1 cellular context compared by ENCODE assay signal in genomic region chr5:75668348-75668895, GRCh38.
TF ChIP-seq lines count a peak whose summit lies in the region.

No MANE protein-coding gene starts in this region.

TF ChIP-seq in HepG2, 621 proteins besides CTCF, POLR2A, EP300 and RAD21 (continued from another document):
- TF ChIP-seq ZNF232 (CRISPR knock-in tag; IDR thresholded peaks at IDR 0.05; ENCODE audit: borderline replicate concordance) (no peak), RERE (CRISPR knock-in tag; IDR thresholded peaks at IDR 0.05; ENCODE audit: low read depth) (no peak), ZNF543 (CRISPR knock-in tag; IDR thresholded peaks at IDR 0.05) (no peak), TRAFD1 (CRISPR knock-in tag; IDR thresholded peaks at IDR 0.05; ENCODE audit: borderline replicate concordance) (no peak), THAP7 (CRISPR knock-in tag; IDR thresholded peaks at IDR 0.05) (no peak), ZNF30 (CRISPR knock-in tag; IDR thresholded peaks at IDR 0.05) (no peak), ZSCAN30 (CRISPR knock-in tag; IDR thresholded peaks at IDR 0.05) (no peak), ZNF143 (CRISPR knock-in tag; IDR thresholded peaks at IDR 0.05) (no peak), CSRNP1 (CRISPR knock-in tag; IDR thresholded peaks at IDR 0.05) (no peak), NCOA2 (CRISPR knock-in tag; IDR thresholded peaks at IDR 0.05) (no peak), RBFOX2 (IDR thresholded peaks at IDR 0.05; ENCODE audit: low read depth, low read length) (no peak), TAF1 (CRISPR knock-in tag; IDR thresholded peaks at IDR 0.05) (no peak), FOXO4 (CRISPR knock-in tag; conservative IDR thresholded peaks at IDR 0.05) (no peak), HNRNPL (IDR thresholded peaks at IDR 0.05; ENCODE audit: low read depth, low read length) (no peak), ZNF318 (CRISPR knock-in tag; IDR thresholded peaks at IDR 0.05) (no peak), ATF5 (CRISPR knock-in tag; IDR thresholded peaks at IDR 0.05; ENCODE audit: low read depth) (no peak), RFXAP (CRISPR knock-in tag; IDR thresholded peaks at IDR 0.05; ENCODE audit: borderline replicate concordance) (no peak)
